24 cellular contexts compared by ENCODE assay signal in the genomic region with DNA sequence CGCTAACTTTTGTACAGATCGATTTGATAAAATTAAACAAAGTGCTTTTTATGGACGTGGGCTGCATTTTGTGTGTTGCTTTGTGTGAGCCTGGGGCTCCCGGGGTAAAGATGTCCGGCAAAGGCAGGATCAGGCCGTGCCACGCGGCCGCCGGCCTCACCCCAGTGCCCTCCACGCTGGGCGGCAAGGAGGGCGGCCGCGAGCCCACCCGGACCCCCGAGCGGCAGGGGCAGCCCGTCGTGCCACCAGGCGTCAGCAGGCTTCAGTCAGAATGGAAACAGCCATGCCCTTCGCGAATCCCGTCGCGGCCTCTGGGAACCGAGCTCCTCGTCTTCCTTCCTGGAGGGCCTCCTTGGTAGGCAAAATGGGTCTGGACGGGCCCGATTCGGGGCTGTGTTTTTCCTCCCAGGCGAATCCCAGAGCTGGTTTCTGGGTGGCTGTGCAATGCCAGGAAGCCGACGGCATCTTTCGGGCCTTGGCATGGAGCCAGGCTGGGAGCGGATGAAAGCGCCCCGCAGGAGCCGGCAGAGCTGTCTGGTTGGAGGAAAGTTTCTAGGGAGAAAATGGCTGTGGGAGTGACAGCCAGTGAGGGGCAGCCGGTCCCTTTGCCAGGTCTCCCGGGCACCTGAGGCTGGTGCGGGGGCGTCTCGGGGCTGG. TPM values are rescaled to one million over a fixed set of nuclear protein-coding genes. Genes with fewer than 3 reads are reported as not detected.
DNase-seq lines count a peak whose midpoint lies in the region; ATAC-seq and TF ChIP-seq lines count a peak whose summit lies in the region.
"Had no signal": no experiment of that assay in that cellular context is flagged by ENCODE, and none has a peak within 500 bp of the region (broad histone marks: within the 10 kb centered on the region; RNA-seq: fewer than 3 reads in every experiment).

No MANE protein-coding gene starts in this region.

- H3K9me3 ChIP-seq in ascending aorta (no peaks in the 10 kb centered on the region), aorta (ENCODE audit: control insufficient read depth, low read length) (no peaks in the 10 kb centered on the region)
- H3K9me3 ChIP-seq: sigmoid colon, SJCRH30 had no signal

- no peaks in the 10 kb centered on the region for H3K9me3 Mint-ChIP-seq in activated naive CD4-positive, alpha-beta T cell treated with anti-CD3 and anti-CD28 coated beads, Interleukin-2, amount 50 U/mL, for 24 hours
- H3K9me3 Mint-ChIP-seq: activated naive CD4-positive, alpha-beta T cell treated with anti-CD3 and anti-CD28 coated beads for 36 hours; memory B cell; neural progenitor cell; stimulated activated naive B cell treated with anti-CD40 and anti-IgM and Interleukin-4, amounts not matched to agents 10 μg/mL and 1 μg/mL and 100 μg/mL, for 72 hours had no signal

- peak overlapping the region; percentile 49 to 80 for H3K27ac ChIP-seq in ascending aorta
- H3K27ac ChIP-seq in aorta (ENCODE audit: low read depth in 1 of 2, low read length in 2 of 2) = no peak overlapping the region
- H3K27ac ChIP-seq: cardiac muscle cell, coronary artery, neural progenitor cell, sigmoid colon had no signal

- H3K4me1 ChIP-seq in ascending aorta = peaks cover 16 to 17% of the 10 kb centered on the region in 2 donors
- no peaks in the 10 kb centered on the region for H3K4me1 ChIP-seq in aorta (ENCODE audit: control insufficient read depth in 1 of 2, insufficient read depth in 2 of 2, low read length in 2 of 2)

- peaks cover 6% of the 10 kb centered on the region for H3K4me1 Mint-ChIP-seq in activated naive CD4-positive, alpha-beta T cell treated with anti-CD3 and anti-CD28 coated beads, Interleukin-2, amount 50 U/mL, for 24 hours
- H3K4me1 Mint-ChIP-seq: B cell, memory B cell had no signal

- H3K27me3 Mint-ChIP-seq in activated naive CD4-positive, alpha-beta T cell treated with anti-CD3 and anti-CD28 coated beads, Interleukin-2, amount 50 U/mL, for 24 hours = no peaks in the 10 kb centered on the region
- H3K27me3 Mint-ChIP-seq: B cell had no signal

- peak overlapping the region; percentile 23 for H3K27ac Mint-ChIP-seq in activated naive CD4-positive, alpha-beta T cell treated with anti-CD3 and anti-CD28 coated beads, Interleukin-2, amount 50 U/mL, for 24 hours
- H3K27ac Mint-ChIP-seq: activated naive CD4-positive, alpha-beta T cell treated with anti-CD3 and anti-CD28 coated beads for 36 hours; B cell; memory B cell; neural progenitor cell; stimulated activated naive B cell treated with anti-CD40 and anti-IgM and Interleukin-4, amounts not matched to agents 10 μg/mL and 1 μg/mL and 100 μg/mL, for 72 hours had no signal

- H3K27me3 ChIP-seq in ascending aorta = no peaks in the 10 kb centered on the region
- no peaks in the 10 kb centered on the region for H3K27me3 ChIP-seq in aorta (ENCODE audit: control insufficient read depth in 1 of 2, insufficient read depth in 2 of 2, low read length in 1 of 2)
- H3K27me3 ChIP-seq: SJCRH30 had no signal

- intact Hi-C loops in ascending aorta (cut with DNase I) (no loop called here), aorta (cut with DNase I) (no loop called here)

- H3K4me3 ChIP-seq in ascending aorta = peak overlapping the region in 1 of 2 donors; percentile 34
- H3K4me3 ChIP-seq in aorta (ENCODE audit: low read length in 2 of 2) = no peak overlapping the region
- H3K4me3 ChIP-seq: cardiac muscle cell, coronary artery, neural progenitor cell, sigmoid colon had no signal

- no peak for TF ChIP-seq CTCF in ascending aorta (IDR thresholded peaks at IDR 0.05)

- no peak overlapping the region for H3K4me3 Mint-ChIP-seq in activated naive CD4-positive, alpha-beta T cell treated with anti-CD3 and anti-CD28 coated beads, Interleukin-2, amount 50 U/mL, for 24 hours
- H3K4me3 Mint-ChIP-seq: activated naive CD4-positive, alpha-beta T cell treated with anti-CD3 and anti-CD28 coated beads for 36 hours; B cell; memory B cell; neural progenitor cell; stimulated activated naive B cell treated with anti-CD40 and anti-IgM and Interleukin-4, amounts not matched to agents 10 μg/mL and 1 μg/mL and 100 μg/mL, for 72 hours had no signal

- no peak for ATAC-seq in GM18870 (IDR thresholded peaks at IDR 0.05; ENCODE audit: unreplicated experiment)
- ATAC-seq in aorta (ENCODE audit: low FRiP score) = no peak
- no peak for ATAC-seq in HG03196 (IDR thresholded peaks at IDR 0.05; ENCODE audit: unreplicated experiment)
- ATAC-seq: stimulated activated naive B cell treated with anti-CD40 and anti-IgM and Interleukin-4, amounts not matched to agents 10 μg/mL and 1 μg/mL and 100 μg/mL, for 72 hours had no signal

- H3K36me3 ChIP-seq in ascending aorta = no peaks in the 10 kb centered on the region
- H3K36me3 ChIP-seq in aorta (ENCODE audit: control insufficient read depth in 1 of 2, insufficient read depth in 2 of 2, low read length in 1 of 2) = no peaks in the 10 kb centered on the region
- H3K36me3 ChIP-seq: cardiac muscle cell, neural progenitor cell, sigmoid colon had no signal

- DNase-seq in activated naive CD4-positive, alpha-beta T cell treated with Interleukin-2 at 50 U/mL for 16 hours = no peak
- DNase-seq in ascending aorta (ENCODE audit: low spot score in 2 of 2) (no peak), midbrain (lab: John Stamatoyannopoulos, UW) (peak; percentile 37), aorta (no peak)
- DNase-seq in stimulated activated CD4-positive, alpha-beta T cell treated with anti-CD3 and anti-CD28 coated beads, Interleukin-1b, Interleukin-23, amount 100 ng/mL, for 48 hours = no peak
- DNase-seq: activated CD4-positive, alpha-beta T cell treated with anti-CD3 and anti-CD28 coated beads, Interleukin-2, amount 50 U/mL, for 4 hours; activated CD4-positive, CD25-positive, alpha-beta regulatory T cell; activated naive CD4-positive, alpha-beta T cell treated with anti-CD3 and anti-CD28 coated beads for 36 hours; Kasumi-1; MV-4-11; NCI-H82; sigmoid colon; stimulated activated naive B cell treated with anti-CD40 and anti-IgM and Interleukin-4, amounts not matched to agents 10 μg/mL and 1 μg/mL and 100 μg/mL, for 72 hours had no signal

- no peaks in the 10 kb centered on the region for H3K36me3 Mint-ChIP-seq in activated naive CD4-positive, alpha-beta T cell treated with anti-CD3 and anti-CD28 coated beads, Interleukin-2, amount 50 U/mL, for 24 hours
- H3K36me3 Mint-ChIP-seq: memory B cell; neural progenitor cell; stimulated activated naive B cell treated with anti-CD40 and anti-IgM and Interleukin-4, amounts not matched to agents 10 μg/mL and 1 μg/mL and 100 μg/mL, for 72 hours had no signal

- 47 to 48% methylated on average over 44 of the region's 44 CpGs for WGBS in aorta, 2 donors

RNA-seq across cellular contexts. Expression of gene SOX8, which starts 5.5 kb away (rescaled TPM):
- total RNA-seq in ascending aorta = 18.9 TPM
- 1 to 10 TPM; 2.2 to 7.0 TPM for total RNA-seq in aorta
- polyA plus RNA-seq in aorta = 1 to 10 TPM; 1.0 to 5.7 TPM
- total RNA-seq: fibroblast of villous mesenchyme, RPMI7951 had no signal

RNA-seq across cellular contexts. Expression of gene LMF1, which starts 16.3 kb away (rescaled TPM):
- 26.9 TPM for total RNA-seq in ascending aorta
- 10 to 100 TPM; 18.2 to 38.4 TPM for total RNA-seq in aorta
- polyA plus RNA-seq in aorta = 10 to 100 TPM in 1 of 2 donors, 1 to 10 TPM in 1; 8.8 to 75.0 TPM

Comparison
In these comparisons a context has a peak if more than half of its experiments do, and no peak if none do; other contexts are left out.
1. H3K27ac ChIP-seq: peak in ascending aorta (2 of 2); none in aorta (0 of 2).